In the genomic region with DNA sequence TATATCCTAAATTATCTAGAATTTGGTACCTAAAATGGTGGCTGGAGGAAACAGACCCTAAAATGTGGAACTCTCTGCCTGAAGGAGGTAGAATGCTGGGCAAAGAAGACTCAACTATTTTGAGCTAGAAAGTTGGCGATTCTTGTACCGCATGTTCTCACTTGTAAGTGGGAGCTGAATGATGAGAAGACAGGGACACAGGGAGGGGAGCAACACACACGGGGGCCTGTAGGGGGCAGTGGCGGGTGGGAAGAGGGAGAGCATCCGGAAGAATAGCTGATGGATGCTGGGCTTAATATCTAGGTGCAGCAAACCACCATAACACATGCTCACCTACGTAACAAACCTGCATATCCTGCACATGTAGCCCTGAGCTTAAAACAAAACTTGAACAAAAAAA, we compare ENCODE assay signal across 25 cellular contexts.
DNase-seq lines count a peak whose midpoint lies in the region; ATAC-seq and TF ChIP-seq lines count a peak whose summit lies in the region.
"Had no signal": no experiment of that assay in that cellular context is flagged by ENCODE, and none has a peak within 500 bp of the region (broad histone marks: within the 10 kb centered on the region; RNA-seq: fewer than 3 reads in every experiment).

No MANE protein-coding gene starts in this region.

- H3K9me3 Mint-ChIP-seq in progenitor cell of endocrine pancreas (ENCODE audit: low read depth) (peaks cover 19% of the 10 kb centered on the region), T-cell (peaks cover 11 to 25% (median 15%) of the 10 kb centered on the region in 3 donors)
- peaks cover 24% of the 10 kb centered on the region for H3K9me3 Mint-ChIP-seq in activated T-cell treated with anti-CD3 and anti-CD28 coated beads, Interleukin-2, amount 50 U/mL, for 4 hours

- H3K27ac Mint-ChIP-seq in progenitor cell of endocrine pancreas (no peak overlapping the region), T-cell (no peak overlapping the region)
- H3K27ac Mint-ChIP-seq: activated CD8-positive, alpha-beta T cell treated with anti-CD3 and anti-CD28 coated beads, Interleukin-2, amount 10 ng/mL, durations not matched to agents 7 days and 5 days; activated naive CD4-positive, alpha-beta T cell treated with anti-CD3 and anti-CD28 coated beads, Interleukin-2, amount 50 U/mL, for 72 hours had no signal

- POLR2A ChIA-PET in T-cell (lab: Charles Lee): no interaction called here

- H3K4me1 Mint-ChIP-seq in progenitor cell of endocrine pancreas (ENCODE audit: low read depth) (no peaks in the 10 kb centered on the region), T-cell (no peaks in the 10 kb centered on the region)
- no peaks in the 10 kb centered on the region for H3K4me1 Mint-ChIP-seq in activated T-cell treated with anti-CD3 and anti-CD28 coated beads, Interleukin-2, amount 50 U/mL, for 4 hours (ENCODE audit: low read depth)
- H3K4me1 Mint-ChIP-seq: naive B cell had no signal

- no peak overlapping the region for H3K4me3 ChIP-seq in coronary artery
- H3K4me3 ChIP-seq: colonic mucosa, ovary, Peyer's patch, SK-N-MC, tibial nerve had no signal

- no peak overlapping the region for H3K27ac ChIP-seq in coronary artery
- H3K27ac ChIP-seq: colonic mucosa, ovary, Peyer's patch, SK-N-MC, tibial nerve had no signal

- ATAC-seq in activated T-cell treated with anti-CD3 and anti-CD28 coated beads, Interleukin-2, amount 50 U/mL, for 4 hours: no peak
- ATAC-seq in T-cell (replicated peaks in 1 of 4): no peak
- ATAC-seq: activated CD4-positive, CD25-positive, alpha-beta regulatory T cell treated with anti-CD3 and anti-CD28 coated beads, Interleukin-2, amount 50 U/mL, for 24 hours; activated CD8-positive, alpha-beta T cell treated with anti-CD3 and anti-CD28 coated beads, Interleukin-2, amount 10 ng/mL, durations not matched to agents 7 days and 5 days; activated naive CD4-positive, alpha-beta T cell treated with anti-CD3 and anti-CD28 coated beads, Interleukin-2, amount 50 U/mL, for 72 hours; sciatic nerve had no signal

- DNase-seq in NAMALWA (ENCODE audit: low spot score) (peak; percentile 14), coronary artery (ENCODE audit: low spot score) (peak; percentile 3), progenitor cell of endocrine pancreas (ENCODE audit: low spot score, unreplicated experiment) (no peak), putamen (ENCODE audit: low spot score) (no peak), T-cell (no peak)
- DNase-seq in activated T-cell treated with anti-CD3 and anti-CD28 coated beads, Interleukin-2, amount 50 U/mL, for 4 hours: no peak
- DNase-seq: activated CD8-positive, alpha-beta T cell treated with anti-CD3 and anti-CD28 coated beads, Interleukin-2, amount 10 ng/mL, durations not matched to agents 7 days and 5 days; activated T-cell treated with anti-CD3 and anti-CD28 coated beads, Interleukin-2, amount 50 U/mL, for 48 hours; colonic mucosa; foreskin melanocyte; Kasumi-1; naive B cell; NCI-H1436; NCI-H2171 treated with DMSO at 0.1 percent for 48 hours; NCI-H748 treated with DMSO at 0.1 percent for 48 hours; ovary; Peyer's patch; stimulated activated naive CD4-positive, alpha-beta T cell; T1000 had no signal

- H3K27me3 Mint-ChIP-seq in progenitor cell of endocrine pancreas: peaks cover 20% of the 10 kb centered on the region
- no peaks in the 10 kb centered on the region for H3K27me3 Mint-ChIP-seq in activated T-cell treated with anti-CD3 and anti-CD28 coated beads, Interleukin-2, amount 50 U/mL, for 4 hours (ENCODE audit: low read depth)
- no peaks in the 10 kb centered on the region for H3K27me3 Mint-ChIP-seq in T-cell
- H3K27me3 Mint-ChIP-seq: naive B cell had no signal

- 0 out of 2 replicates have a peak, but pooled peaks have one; percentile 2 for TF ChIP-seq CTCF in GM12874 (IDR thresholded peaks at IDR 0.05; ENCODE audit: insufficient read depth, low read depth, low read length)
- no peak for TF ChIP-seq CTCF in coronary artery (IDR thresholded peaks at IDR 0.05)
- TF ChIP-seq CTCF in progenitor cell of endocrine pancreas (IDR thresholded peaks at IDR 0.05; ENCODE audit: unreplicated experiment): peak; percentile 10

- H3K4me3 Mint-ChIP-seq in progenitor cell of endocrine pancreas (ENCODE audit: low read depth): no peak overlapping the region
- H3K4me3 Mint-ChIP-seq in activated T-cell treated with anti-CD3 and anti-CD28 coated beads, Interleukin-2, amount 50 U/mL, for 4 hours: no peak overlapping the region
- H3K4me3 Mint-ChIP-seq in T-cell: no peak overlapping the region
- H3K4me3 Mint-ChIP-seq: activated CD8-positive, alpha-beta T cell treated with anti-CD3 and anti-CD28 coated beads, Interleukin-2, amount 10 ng/mL, durations not matched to agents 7 days and 5 days; naive B cell had no signal

- CTCF ChIA-PET in T-cell (lab: Charles Lee): no interaction called here

- H3K36me3 Mint-ChIP-seq in progenitor cell of endocrine pancreas (ENCODE audit: insufficient read depth) (no peaks in the 10 kb centered on the region), T-cell (no peaks in the 10 kb centered on the region)
- no peaks in the 10 kb centered on the region for H3K36me3 Mint-ChIP-seq in activated T-cell treated with anti-CD3 and anti-CD28 coated beads, Interleukin-2, amount 50 U/mL, for 4 hours (ENCODE audit: insufficient read depth)

Comparison
In these comparisons a context has a peak if more than half of its experiments do, and no peak if none do; other contexts are left out.
1. DNase-seq: peak in NAMALWA (single experiment) and coronary artery (single experiment); none in progenitor cell of endocrine pancreas (single experiment), activated T-cell treated with anti-CD3 and anti-CD28 coated beads, Interleukin-2, amount 50 U/mL, for 4 hours (single experiment), putamen (single experiment) and T-cell (0 of 34).